ENCODE assay signal across 8 cellular contexts in the genomic region with DNA sequence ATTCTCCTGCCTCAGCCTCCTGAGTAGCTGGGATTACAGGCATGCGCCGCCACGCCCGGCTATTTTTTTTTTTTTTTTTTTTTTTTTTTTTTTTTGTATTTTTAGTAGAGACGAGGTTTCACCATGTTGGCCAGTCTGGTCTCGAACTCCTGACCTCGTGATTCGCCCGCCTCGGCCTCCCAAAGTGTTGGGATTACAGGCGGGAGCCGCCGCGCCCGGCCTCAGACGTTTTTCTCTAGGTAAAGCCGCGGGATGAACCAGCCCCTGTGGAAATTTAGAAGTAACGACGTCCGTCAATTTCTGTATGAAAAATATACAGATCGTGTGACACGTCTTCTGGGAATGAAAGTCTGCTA. TPM values are rescaled to one million over a fixed set of nuclear protein-coding genes. Genes with fewer than 3 reads are reported as not detected.
A peak's percentile ranks its signal among the peaks of the same experiment; 100 is the strongest.
DNase-seq lines count a peak whose midpoint lies in the region; ATAC-seq and TF ChIP-seq lines count a peak whose summit lies in the region.
"Not testable (repeated sequence)": the region's sequence is repeated elsewhere in the genome, so short reads cannot be mapped to it uniquely, and the experiment has no call there.

No MANE protein-coding gene starts in this region.

- peaks cover 2 to 29% (median 11%) of the 10 kb centered on the region in 5 donors for H3K9me3 Mint-ChIP-seq in CD8-positive, alpha-beta memory T cell
- peaks cover 11% of the 10 kb centered on the region for H3K9me3 Mint-ChIP-seq in activated T-helper 17 cell treated with anti-CD3 and anti-CD28 coated beads, Interleukin-2, amount 50 U/mL, for 72 hours
- not testable (repeated sequence) for H3K9me3 Mint-ChIP-seq in glutamatergic neuron (ENCODE audit: unreplicated experiment); memory B cell
- H3K9me3 Mint-ChIP-seq in progenitor cell of endocrine pancreas (ENCODE audit: low read depth), result peaks cover 19% of the 10 kb centered on the region

- peak overlapping the region; percentile 80 for H3K9ac ChIP-seq in NT2/D1 (ENCODE audit: insufficient read length, low read depth)

- CTCF ChIA-PET in CD8-positive, alpha-beta memory T cell (lab: Charles Lee), result not testable (repeated sequence)

- intact Hi-C loops in tibial artery (cut with DNase I; ENCODE audit: low total_unique reads), result loop anchor here (5.0 to 10.0 kb wide), 2 partner anchors 50 to 143 kb away; partner anchors contain the start of genes ANKLE2 and ZNF605

- H3K27ac Mint-ChIP-seq in CD8-positive, alpha-beta memory T cell, result peak overlapping the region in 7 of 8 donors; percentile 59 to 99 (median 96)
- peak overlapping the region; percentile 93 for H3K27ac Mint-ChIP-seq in activated T-helper 17 cell treated with anti-CD3 and anti-CD28 coated beads, Interleukin-2, amount 50 U/mL, for 72 hours
- not testable (repeated sequence) for H3K27ac Mint-ChIP-seq in glutamatergic neuron (ENCODE audit: unreplicated experiment); progenitor cell of endocrine pancreas
- peak overlapping the region; percentile 90 for H3K27ac Mint-ChIP-seq in memory B cell

- POLR2A ChIA-PET in CD8-positive, alpha-beta memory T cell (lab: Charles Lee), result interaction anchor here (0.6 to 1.1 kb wide), 2 partner anchors 49 to 130 kb away, joined by 4 to 5 read pairs; no protein-coding TSS in a partner anchor

- peak overlapping the region; percentile 74 for H3K4me3 ChIP-seq in CD8-positive, alpha-beta memory T cell (ENCODE audit: low read length)
- H3K4me3 ChIP-seq in NT2/D1 (ENCODE audit: insufficient read length, low read depth), result peak overlapping the region; percentile 89
- H3K4me3 ChIP-seq in choroid plexus epithelial cell (ENCODE audit: low read depth, low read length), result peak overlapping the region; percentile 80
- H3K4me3 ChIP-seq in tibial artery, result peak overlapping the region; percentile 55 to 70

- not testable (repeated sequence) for ATAC-seq in activated T-helper 17 cell treated with anti-CD3 and anti-CD28 coated beads, Interleukin-2, amount 50 U/mL, for 72 hours (replicated peaks); memory B cell (ENCODE audit: low read depth)

- H3K27me3 Mint-ChIP-seq in CD8-positive, alpha-beta memory T cell; activated T-helper 17 cell treated with anti-CD3 and anti-CD28 coated beads, Interleukin-2, amount 50 U/mL, for 72 hours; glutamatergic neuron (ENCODE audit: unreplicated experiment); memory B cell: not testable (repeated sequence)
- peaks cover 27% of the 10 kb centered on the region for H3K27me3 Mint-ChIP-seq in progenitor cell of endocrine pancreas

- not testable (repeated sequence) for DNase-seq in CD8-positive, alpha-beta memory T cell; NT2/D1 (ENCODE audit: low read depth, low spot score); choroid plexus epithelial cell (ENCODE audit: low read depth); glutamatergic neuron; memory B cell (ENCODE audit: low spot score in 2 of 2); progenitor cell of endocrine pancreas (ENCODE audit: low spot score, unreplicated experiment)
- DNase-seq in tibial artery, result peak in 1 of 2 donors; percentile 68

- H3K27ac ChIP-seq in CD8-positive, alpha-beta memory T cell (ENCODE audit: low read depth, low read length), result peak overlapping the region; percentile 77
- peak overlapping the region; percentile 82 to 88 for H3K27ac ChIP-seq in tibial artery

- H3K9me3 ChIP-seq in CD8-positive, alpha-beta memory T cell (ENCODE audit: low read length), result not testable (repeated sequence)
- H3K9me3 ChIP-seq in NT2/D1 (ENCODE audit: insufficient read depth, low read length) (peaks cover 26% of the 10 kb centered on the region), tibial artery (peaks cover 0 to 27% (median 2%) of the 10 kb centered on the region in 3 donors)

- peaks cover 11 to 28% (median 26%) of the 10 kb centered on the region in 3 donors for H3K4me1 Mint-ChIP-seq in CD8-positive, alpha-beta memory T cell
- H3K4me1 Mint-ChIP-seq in activated T-helper 17 cell treated with anti-CD3 and anti-CD28 coated beads, Interleukin-2, amount 50 U/mL, for 72 hours; glutamatergic neuron (ENCODE audit: low read depth, unreplicated experiment); memory B cell; progenitor cell of endocrine pancreas (ENCODE audit: low read depth): not testable (repeated sequence)

- peaks cover 3 to 15% (median 9%) of the 10 kb centered on the region in 3 donors for H3K36me3 Mint-ChIP-seq in CD8-positive, alpha-beta memory T cell
- H3K36me3 Mint-ChIP-seq in activated T-helper 17 cell treated with anti-CD3 and anti-CD28 coated beads, Interleukin-2, amount 50 U/mL, for 72 hours (ENCODE audit: low read depth); memory B cell; progenitor cell of endocrine pancreas (ENCODE audit: insufficient read depth): not testable (repeated sequence)
- H3K36me3 Mint-ChIP-seq in glutamatergic neuron (ENCODE audit: unreplicated experiment), result peaks cover 13% of the 10 kb centered on the region

- not testable (repeated sequence) for H3K36me3 ChIP-seq in CD8-positive, alpha-beta memory T cell (ENCODE audit: insufficient read depth, low read length); NT2/D1 (ENCODE audit: insufficient read depth, insufficient read length, low read length); tibial artery

- peak overlapping the region; percentile 81 to 96 (median 93) for H3K4me3 Mint-ChIP-seq in CD8-positive, alpha-beta memory T cell
- peak overlapping the region; percentile 90 for H3K4me3 Mint-ChIP-seq in activated T-helper 17 cell treated with anti-CD3 and anti-CD28 coated beads, Interleukin-2, amount 50 U/mL, for 72 hours
- H3K4me3 Mint-ChIP-seq in glutamatergic neuron (ENCODE audit: unreplicated experiment) (peak overlapping the region; percentile 84), memory B cell (peak overlapping the region; percentile 91), progenitor cell of endocrine pancreas (ENCODE audit: low read depth) (peak overlapping the region; percentile 85)

- TF ChIP-seq CTCF in choroid plexus epithelial cell (conservative IDR thresholded peaks at IDR 0.05; ENCODE audit: low read depth, low read length); glutamatergic neuron (IDR thresholded peaks at IDR 0.05; ENCODE audit: partially characterized antibody, unreplicated experiment); progenitor cell of endocrine pancreas (IDR thresholded peaks at IDR 0.05; ENCODE audit: unreplicated experiment); tibial artery (IDR thresholded peaks at IDR 0.05): not testable (repeated sequence)

- not testable (repeated sequence) for H3K4me1 ChIP-seq in CD8-positive, alpha-beta memory T cell (ENCODE audit: insufficient read depth, low read length); NT2/D1 (ENCODE audit: insufficient read depth, insufficient read length)
- H3K4me1 ChIP-seq in tibial artery, result peaks cover 0 to 15% (median 10%) of the 10 kb centered on the region in 4 donors

- H3K27me3 ChIP-seq in CD8-positive, alpha-beta memory T cell (ENCODE audit: insufficient read depth, low read length, poor library complexity, severe bottlenecking); tibial artery: not testable (repeated sequence)
- H3K27me3 ChIP-seq in NT2/D1 (ENCODE audit: insufficient read depth, insufficient read length), result peaks cover 25% of the 10 kb centered on the region

RNA-seq across cellular contexts. Expression of gene CHFR, which starts 20.4 kb away (rescaled TPM):
- total RNA-seq in CD8-positive, alpha-beta memory T cell, result 10 to 100 TPM; 55.9 to 57.7 TPM
- 35.0 TPM for polyA plus RNA-seq in CD8-positive, alpha-beta memory T cell
- total RNA-seq in activated T-helper 17 cell treated with anti-CD3 and anti-CD28 coated beads, Interleukin-2, amount 50 U/mL, for 72 hours, result 10 to 100 TPM; 41.5 to 59.9 TPM
- 90.7 TPM for total RNA-seq in glutamatergic neuron (ENCODE audit: unreplicated experiment)
- 48.1 and 51.4 TPM in 2 replicates for total RNA-seq in progenitor cell of endocrine pancreas

RNA-seq across cellular contexts. Expression of gene ZNF605, which starts 48.3 kb away (rescaled TPM):
- total RNA-seq in CD8-positive, alpha-beta memory T cell, result 1 to 10 TPM; 5.6 to 6.2 TPM
- 1.5 TPM for polyA plus RNA-seq in CD8-positive, alpha-beta memory T cell
- 1 to 10 TPM; 8.3 to 8.5 TPM for total RNA-seq in activated T-helper 17 cell treated with anti-CD3 and anti-CD28 coated beads, Interleukin-2, amount 50 U/mL, for 72 hours
- total RNA-seq in glutamatergic neuron (ENCODE audit: unreplicated experiment), result 21.7 TPM
- total RNA-seq in progenitor cell of endocrine pancreas, result 28.7 and 28.8 TPM in 2 replicates
